Comparison of ENCODE assay signal across 20 cellular contexts in genomic region chr1:19416145-19416544, GRCh38.
A peak's percentile ranks its signal among the peaks of the same experiment; 100 is the strongest.
DNase-seq lines count a peak whose midpoint lies in the region; ATAC-seq and TF ChIP-seq lines count a peak whose summit lies in the region.
"Had no signal": no experiment of that assay in that cellular context is flagged by ENCODE, and none has a peak within 500 bp of the region (broad histone marks: within the 10 kb centered on the region; RNA-seq: fewer than 3 reads in every experiment).

No MANE protein-coding gene starts in this region.

- WGBS in endodermal cell (ENCODE audit: insufficient coverage in 1 of 2, insufficient read length in 1 of 2), 2 experiments = 98 to 100% methylated on average over 1 to 4 of the region's 5 CpGs
- 71% methylated on average over 5 of the region's 5 CpGs for WGBS in urinary bladder

- no peak overlapping the region for H3K27ac ChIP-seq in endodermal cell (ENCODE audit: low read depth, low read length)
- H3K27ac ChIP-seq in urinary bladder (ENCODE audit: low read depth) = peak overlapping the region; percentile 28

- H3K9ac ChIP-seq in endodermal cell (ENCODE audit: extremely low read depth, low read length, poor library complexity, severe bottlenecking) = no peak overlapping the region

- POLR2A ChIA-PET in activated CD8-positive, alpha-beta T cell treated with anti-CD3 and anti-CD28 coated beads for 36 hours (lab: Charles Lee) = no interaction called here
- POLR2A ChIA-PET in activated CD8-positive, alpha-beta T cell treated with anti-CD3 and anti-CD28 coated beads, Interleukin-2, amount 10 ng/mL, durations not matched to agents 7 days and 5 days (lab: Charles Lee) = no interaction called here
- POLR2A ChIA-PET in naive thymus-derived CD8-positive, alpha-beta T cell (lab: Charles Lee) = no interaction called here

- no peaks in the 10 kb centered on the region for H3K9me3 ChIP-seq in endodermal cell (ENCODE audit: control insufficient read depth, low read length)
- H3K9me3 ChIP-seq: HAP-1, testis had no signal

- peaks cover 35% of the 10 kb centered on the region for H3K36me3 Mint-ChIP-seq in activated CD8-positive, alpha-beta T cell treated with anti-CD3 and anti-CD28 coated beads for 36 hours (ENCODE audit: low read depth)
- peaks cover 48% of the 10 kb centered on the region for H3K36me3 Mint-ChIP-seq in activated CD8-positive, alpha-beta T cell treated with anti-CD3 and anti-CD28 coated beads, Interleukin-2, amount 10 ng/mL, durations not matched to agents 7 days and 5 days (ENCODE audit: low read depth)
- peaks cover 30% of the 10 kb centered on the region for H3K36me3 Mint-ChIP-seq in endodermal cell (ENCODE audit: low read depth)
- H3K36me3 Mint-ChIP-seq in naive thymus-derived CD8-positive, alpha-beta T cell = peaks cover 6 to 82% (median 12%) of the 10 kb centered on the region in 3 donors

- H3K4me3 ChIP-seq in endodermal cell (ENCODE audit: low read length) (no peak overlapping the region), urinary bladder (ENCODE audit: low read depth, low read length) (no peak overlapping the region)
- H3K4me3 ChIP-seq: HAP-1, testis had no signal

- H3K27me3 Mint-ChIP-seq in activated CD8-positive, alpha-beta T cell treated with anti-CD3 and anti-CD28 coated beads for 36 hours = no peaks in the 10 kb centered on the region
- no peaks in the 10 kb centered on the region for H3K27me3 Mint-ChIP-seq in activated CD8-positive, alpha-beta T cell treated with anti-CD3 and anti-CD28 coated beads, Interleukin-2, amount 10 ng/mL, durations not matched to agents 7 days and 5 days (ENCODE audit: low read depth)
- H3K27me3 Mint-ChIP-seq in endodermal cell (ENCODE audit: insufficient read depth) = no peaks in the 10 kb centered on the region
- H3K27me3 Mint-ChIP-seq in naive thymus-derived CD8-positive, alpha-beta T cell = no peaks in the 10 kb centered on the region
- H3K27me3 Mint-ChIP-seq: naive B cell, T-helper 17 cell had no signal

- no peaks in the 10 kb centered on the region for H3K27me3 ChIP-seq in endodermal cell (ENCODE audit: control insufficient read depth, insufficient read depth, low read length, poor library complexity, severe bottlenecking)
- H3K27me3 ChIP-seq: testis had no signal

- no peak for ATAC-seq in activated CD8-positive, alpha-beta T cell treated with anti-CD3 and anti-CD28 coated beads for 36 hours
- ATAC-seq in activated CD8-positive, alpha-beta T cell treated with anti-CD3 and anti-CD28 coated beads, Interleukin-2, amount 10 ng/mL, durations not matched to agents 7 days and 5 days = no peak
- no peak for ATAC-seq in naive thymus-derived CD8-positive, alpha-beta T cell
- ATAC-seq in HG02885 (IDR thresholded peaks at IDR 0.05; ENCODE audit: poor library complexity, unreplicated experiment) = no peak
- ATAC-seq: T-helper 17 cell had no signal

- no peak for TF ChIP-seq CTCF in activated CD8-positive, alpha-beta T cell treated with anti-CD3 and anti-CD28 coated beads for 36 hours (IDR thresholded peaks at IDR 0.05)
- TF ChIP-seq CTCF in endodermal cell (conservative IDR thresholded peaks at IDR 0.05) (no peak), GM20000 (IDR thresholded peaks at IDR 0.05; ENCODE audit: extremely low read depth, missing control alignments) (no peak)

- CTCF ChIA-PET in activated CD8-positive, alpha-beta T cell treated with anti-CD3 and anti-CD28 coated beads for 36 hours (lab: Charles Lee) = interaction anchor here (0.9 to 1.1 kb wide), 3 partner anchors 10 to 238 kb away, joined by 3 to 4 read pairs (median 3); no protein-coding TSS in a partner anchor
- CTCF ChIA-PET in activated CD8-positive, alpha-beta T cell treated with anti-CD3 and anti-CD28 coated beads, Interleukin-2, amount 10 ng/mL, durations not matched to agents 7 days and 5 days (lab: Charles Lee) = interaction anchor here (1.3 kb wide), 1 partner anchor 25 kb away, joined by 3 read pairs; no protein-coding TSS in a partner anchor

- no peaks in the 10 kb centered on the region for H3K4me1 ChIP-seq in endodermal cell (ENCODE audit: control insufficient read depth, insufficient read depth, low read length)
- H3K4me1 ChIP-seq in urinary bladder (ENCODE audit: insufficient read depth) = peaks cover 11% of the 10 kb centered on the region
- H3K4me1 ChIP-seq: HAP-1 had no signal

- H3K36me3 ChIP-seq in endodermal cell (ENCODE audit: control insufficient read depth, insufficient read depth, low read length) = peaks cover 47% of the 10 kb centered on the region
- peaks cover 2% of the 10 kb centered on the region for H3K36me3 ChIP-seq in urinary bladder (ENCODE audit: insufficient read depth)

- H3K9me3 Mint-ChIP-seq in activated CD8-positive, alpha-beta T cell treated with anti-CD3 and anti-CD28 coated beads for 36 hours = no peaks in the 10 kb centered on the region
- no peaks in the 10 kb centered on the region for H3K9me3 Mint-ChIP-seq in activated CD8-positive, alpha-beta T cell treated with anti-CD3 and anti-CD28 coated beads, Interleukin-2, amount 10 ng/mL, durations not matched to agents 7 days and 5 days (ENCODE audit: insufficient read depth)
- H3K9me3 Mint-ChIP-seq in endodermal cell = no peaks in the 10 kb centered on the region
- no peaks in the 10 kb centered on the region for H3K9me3 Mint-ChIP-seq in naive thymus-derived CD8-positive, alpha-beta T cell
- H3K9me3 Mint-ChIP-seq: activated naive CD4-positive, alpha-beta T cell treated with anti-CD3 and anti-CD28 coated beads for 36 hours; naive B cell had no signal

- no peak for DNase-seq in activated CD8-positive, alpha-beta T cell treated with anti-CD3 and anti-CD28 coated beads for 36 hours
- DNase-seq in activated CD8-positive, alpha-beta T cell treated with anti-CD3 and anti-CD28 coated beads, Interleukin-2, amount 10 ng/mL, durations not matched to agents 7 days and 5 days = no peak
- DNase-seq in endodermal cell = no peak
- no peak for DNase-seq in naive thymus-derived CD8-positive, alpha-beta T cell
- DNase-seq in mesenteric fat pad (ENCODE audit: low spot score) = no peak
- no peak for DNase-seq in GM20000 (ENCODE audit: low spot score)
- DNase-seq: activated CD4-positive, CD25-positive, alpha-beta regulatory T cell; activated CD8-positive, alpha-beta memory T cell treated with anti-CD3 and anti-CD28 coated beads, Interleukin-2, amount 50 U/mL, for 48 hours; activated naive CD4-positive, alpha-beta T cell treated with anti-CD3 and anti-CD28 coated beads for 36 hours; effector CD4-positive, alpha-beta T cell; foreskin fibroblast; left ventricle myocardium superior; naive B cell; NCI-H1694 treated with DMSO at 0.1 percent for 48 hours; NCI-H446; T-helper 17 cell; testis had no signal

- peak overlapping the region; percentile 34 for H3K27ac Mint-ChIP-seq in activated CD8-positive, alpha-beta T cell treated with anti-CD3 and anti-CD28 coated beads for 36 hours
- H3K27ac Mint-ChIP-seq in activated CD8-positive, alpha-beta T cell treated with anti-CD3 and anti-CD28 coated beads, Interleukin-2, amount 10 ng/mL, durations not matched to agents 7 days and 5 days = no peak overlapping the region
- peak overlapping the region; percentile 16 for H3K27ac Mint-ChIP-seq in endodermal cell
- H3K27ac Mint-ChIP-seq in naive thymus-derived CD8-positive, alpha-beta T cell = peak overlapping the region in 8 of 10 donors; percentile 7 to 82 (median 56)
- H3K27ac Mint-ChIP-seq: activated naive CD4-positive, alpha-beta T cell treated with anti-CD3 and anti-CD28 coated beads for 36 hours; T-helper 17 cell had no signal

- peaks cover 62% of the 10 kb centered on the region for H3K4me1 Mint-ChIP-seq in activated CD8-positive, alpha-beta T cell treated with anti-CD3 and anti-CD28 coated beads for 36 hours (ENCODE audit: low read depth)
- peaks cover 41% of the 10 kb centered on the region for H3K4me1 Mint-ChIP-seq in activated CD8-positive, alpha-beta T cell treated with anti-CD3 and anti-CD28 coated beads, Interleukin-2, amount 10 ng/mL, durations not matched to agents 7 days and 5 days (ENCODE audit: low read depth)
- H3K4me1 Mint-ChIP-seq in endodermal cell = peaks cover 10% of the 10 kb centered on the region
- H3K4me1 Mint-ChIP-seq in naive thymus-derived CD8-positive, alpha-beta T cell = peaks cover 43 to 89% (median 82%) of the 10 kb centered on the region in 4 donors

- intact Hi-C loops in activated CD8-positive, alpha-beta T cell treated with anti-CD3 and anti-CD28 coated beads for 36 hours (cut with micrococcal nuclease) = no loop called here

- H3K4me3 Mint-ChIP-seq in activated CD8-positive, alpha-beta T cell treated with anti-CD3 and anti-CD28 coated beads for 36 hours = no peak overlapping the region
- H3K4me3 Mint-ChIP-seq in activated CD8-positive, alpha-beta T cell treated with anti-CD3 and anti-CD28 coated beads, Interleukin-2, amount 10 ng/mL, durations not matched to agents 7 days and 5 days = no peak overlapping the region
- no peak overlapping the region for H3K4me3 Mint-ChIP-seq in endodermal cell
- peak overlapping the region in 2 of 10 donors; percentile 30 to 47 for H3K4me3 Mint-ChIP-seq in naive thymus-derived CD8-positive, alpha-beta T cell
- H3K4me3 Mint-ChIP-seq: activated naive CD4-positive, alpha-beta T cell treated with anti-CD3 and anti-CD28 coated beads for 36 hours; naive B cell; T-helper 17 cell had no signal
